19 cellular contexts compared by ENCODE assay signal in the genomic region with DNA sequence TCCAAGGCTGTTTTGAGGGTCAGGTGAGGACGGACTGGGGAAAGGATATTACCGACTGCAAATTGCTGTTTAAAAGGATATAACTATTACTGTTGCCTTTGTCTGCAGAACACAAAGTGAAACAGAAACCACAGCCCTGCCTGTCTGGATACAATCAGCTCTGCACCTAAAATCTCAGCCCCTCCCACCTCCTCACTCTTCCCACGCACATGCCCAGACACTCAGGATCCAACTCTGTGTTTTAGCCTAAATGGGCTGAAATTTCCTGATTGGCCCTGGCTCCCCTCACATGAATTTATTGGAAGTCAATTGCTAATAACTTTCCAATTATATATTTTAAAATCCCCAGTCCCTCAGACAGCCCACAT.
DNase-seq lines count a peak whose midpoint lies in the region; ATAC-seq and TF ChIP-seq lines count a peak whose summit lies in the region.
"Had no signal": no experiment of that assay in that cellular context is flagged by ENCODE, and none has a peak within 500 bp of the region (broad histone marks: within the 10 kb centered on the region; RNA-seq: fewer than 3 reads in every experiment).

No MANE protein-coding gene starts in this region.

- CTCF ChIA-PET in HEK293 (lab: Yijun Ruan, JAX), result no interaction called here

- H3K4me3 ChIP-seq in HEK293 (ENCODE audit: low read depth, low read length), result no peak overlapping the region
- H3K4me3 ChIP-seq: PC-9, SJSA1 had no signal

- no peak for ATAC-seq in natural killer cell treated with Interleukin-12 subunit alpha and Interleukin-12 subunit beta and Interleukin-15 and Interleukin-18, amount 100 ng/mL, for 72 hours
- no peak for ATAC-seq in natural killer cell
- ATAC-seq: HepG2 had no signal

- H3K27me3 Mint-ChIP-seq in natural killer cell treated with Interleukin-12 subunit alpha and Interleukin-12 subunit beta and Interleukin-15 and Interleukin-18, amount 100 ng/mL, for 72 hours, result peaks cover 13 to 26% of the 10 kb centered on the region in 2 donors
- H3K27me3 Mint-ChIP-seq in natural killer cell (ENCODE audit: low read depth in 2 of 2), result peaks cover 0 to 3% of the 10 kb centered on the region in 2 donors

- H3K9me3 ChIP-seq in HEK293 (ENCODE audit: control insufficient read depth, insufficient read depth, low read depth, low read length), result no peaks in the 10 kb centered on the region
- H3K9me3 ChIP-seq: SJSA1 had no signal

- H3K4me1 ChIP-seq in HEK293 (ENCODE audit: control insufficient read depth, insufficient read depth, low read length), result no peaks in the 10 kb centered on the region
- H3K4me1 ChIP-seq: SJSA1 had no signal

- H3K36me3 Mint-ChIP-seq in natural killer cell treated with Interleukin-12 subunit alpha and Interleukin-12 subunit beta and Interleukin-15 and Interleukin-18, amount 100 ng/mL, for 72 hours, result no peaks in the 10 kb centered on the region
- H3K36me3 Mint-ChIP-seq in natural killer cell, result no peaks in the 10 kb centered on the region

- intact Hi-C loops in natural killer cell (cut with micrococcal nuclease), result no loop called here

- DNase-seq in natural killer cell treated with Interleukin-12 subunit alpha and Interleukin-12 subunit beta and Interleukin-15 and Interleukin-18, amount 100 ng/mL, for 72 hours (ENCODE audit: low spot score), result no peak
- DNase-seq in natural killer cell (no peak), ureter (ENCODE audit: low spot score) (peak; percentile 32), GM19240 (ENCODE audit: insufficient read length, low spot score) (no peak), activated gamma-delta T cell treated with Interleukin-2 at 50 U/mL for 16 hours (no peak)
- DNase-seq: AML-193, GDM1, HFFc6, KBM-7, MV-4-11, NCI-H1694 treated with DMSO at 0.1 percent for 48 hours, NCI-H2107, NCI-H226, NCI-H524 treated with DMSO at 0.1 percent for 48 hours, PC-9 had no signal

- no peak for TF ChIP-seq CTCF in natural killer cell (IDR thresholded peaks at IDR 0.05)
- no peak for TF ChIP-seq CTCF in HEK293 (tag by site-specific recombination; IDR thresholded peaks at IDR 0.05)

- POLR2A ChIA-PET in HEK293 (lab: Yijun Ruan, JAX), result no interaction called here

- H3K4me3 Mint-ChIP-seq in natural killer cell treated with Interleukin-12 subunit alpha and Interleukin-12 subunit beta and Interleukin-15 and Interleukin-18, amount 100 ng/mL, for 72 hours, result peak overlapping the region; percentile 32
- H3K4me3 Mint-ChIP-seq in natural killer cell, result no peak overlapping the region
- H3K4me3 Mint-ChIP-seq: HFFc6 had no signal

- peaks cover 0 to 5% of the 10 kb centered on the region in 2 donors for H3K4me1 Mint-ChIP-seq in natural killer cell treated with Interleukin-12 subunit alpha and Interleukin-12 subunit beta and Interleukin-15 and Interleukin-18, amount 100 ng/mL, for 72 hours (ENCODE audit: low read depth in 2 of 2)
- no peaks in the 10 kb centered on the region for H3K4me1 Mint-ChIP-seq in natural killer cell

- peaks cover 6% of the 10 kb centered on the region for H3K9me3 Mint-ChIP-seq in natural killer cell treated with Interleukin-12 subunit alpha and Interleukin-12 subunit beta and Interleukin-15 and Interleukin-18, amount 100 ng/mL, for 72 hours
- peaks cover 0 to 6% of the 10 kb centered on the region in 2 donors for H3K9me3 Mint-ChIP-seq in natural killer cell

- H3K36me3 ChIP-seq in HEK293 (ENCODE audit: control insufficient read depth in 2 of 2, insufficient read depth in 1 of 2, low read length in 2 of 2), result no peaks in the 10 kb centered on the region
- H3K36me3 ChIP-seq: SJSA1 had no signal

- no peak overlapping the region for H3K27ac Mint-ChIP-seq in natural killer cell treated with Interleukin-12 subunit alpha and Interleukin-12 subunit beta and Interleukin-15 and Interleukin-18, amount 100 ng/mL, for 72 hours
- H3K27ac Mint-ChIP-seq in natural killer cell, result no peak overlapping the region
- H3K27ac Mint-ChIP-seq: HFFc6 had no signal

- H3K27ac ChIP-seq in HEK293 (ENCODE audit: extremely low read depth, low read depth, low read length) (no peak overlapping the region), angular gyrus (ENCODE audit: low read depth, low read length) (peak overlapping the region; percentile 35)
- H3K27ac ChIP-seq: PC-9, SJSA1 had no signal

TF ChIP-seq in HEK293, 187 proteins besides CTCF, POLR2A, EP300 and RAD21:
- TF ChIP-seq EGR2 (tag by site-specific recombination; IDR thresholded peaks at IDR 0.05; ENCODE audit: low read depth) (peak; percentile 45; the same call in 1 of the 2 replicates), ZFHX2 (tag by site-specific recombination; conservative IDR thresholded peaks at IDR 0.05) (peak; percentile 77)
- TF ChIP-seq, protein P1, sequence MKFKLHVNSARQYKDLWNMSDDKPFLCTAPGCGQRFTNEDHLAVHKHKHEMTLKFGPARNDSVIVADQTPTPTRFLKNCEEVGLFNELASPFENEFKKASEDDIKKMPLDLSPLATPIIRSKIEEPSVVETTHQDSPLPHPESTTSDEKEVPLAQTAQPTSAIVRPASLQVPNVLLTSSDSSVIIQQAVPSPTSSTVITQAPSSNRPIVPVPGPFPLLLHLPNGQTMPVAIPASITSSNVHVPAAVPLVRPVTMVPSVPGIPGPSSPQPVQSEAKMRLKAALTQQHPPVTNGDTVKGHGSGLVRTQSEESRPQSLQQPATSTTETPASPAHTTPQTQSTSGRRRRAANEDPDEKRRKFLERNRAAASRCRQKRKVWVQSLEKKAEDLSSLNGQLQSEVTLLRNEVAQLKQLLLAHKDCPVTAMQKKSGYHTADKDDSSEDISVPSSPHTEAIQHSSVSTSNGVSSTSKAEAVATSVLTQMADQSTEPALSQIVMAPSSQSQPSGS (tag by site-specific recombination; IDR thresholded peaks at IDR 0.05; ENCODE audit: low read depth), result no peak
